Comparison of ENCODE assay signal across 16 cellular contexts in genomic region chr2:219296631-219297391, GRCh38. TPM values are rescaled to one million over a fixed set of nuclear protein-coding genes. Genes with fewer than 3 reads are reported as not detected.
DNase-seq lines count a peak whose midpoint lies in the region; ATAC-seq and TF ChIP-seq lines count a peak whose summit lies in the region.
"Had no signal": no experiment of that assay in that cellular context is flagged by ENCODE, and none has a peak within 500 bp of the region (broad histone marks: within the 10 kb centered on the region; RNA-seq: fewer than 3 reads in every experiment).

No MANE protein-coding gene starts in this region.

- H3K4me3 ChIP-seq in Jurkat, Clone E6-1 (ENCODE audit: low read length): no peak overlapping the region
- H3K4me3 ChIP-seq in lower leg skin (ENCODE audit: low read depth, poor library complexity, severe bottlenecking) (no peak overlapping the region), spleen (no peak overlapping the region)
- H3K4me3 ChIP-seq: BLaER1 had no signal

- intact Hi-C loops in lower leg skin (cut with DNase I; ENCODE audit: low total_unique reads) (loop anchor here (5.0 kb wide), 1 partner anchor 135 kb away; the partner anchor contains the start of gene NHEJ1), spleen (cut with DNase I; ENCODE audit: low total_unique reads) (no loop called here)

- no peak for ATAC-seq in activated CD4-positive, CD25-positive, alpha-beta regulatory T cell treated with anti-CD3 and anti-CD28 coated beads, Interleukin-2, amount 50 U/mL, for 24 hours
- ATAC-seq in stimulated activated naive B cell treated with anti-CD40 and anti-IgM and Interleukin-4, amounts not matched to agents 10 μg/mL and 1 μg/mL and 100 μg/mL, for 72 hours (replicated peaks): no peak
- ATAC-seq: PC-3 had no signal

- H3K27ac Mint-ChIP-seq in endothelial cell (ENCODE audit: unreplicated experiment) (no peak overlapping the region), chondrocyte (ENCODE audit: unreplicated experiment) (no peak overlapping the region)
- no peak overlapping the region for H3K27ac Mint-ChIP-seq in stimulated activated naive B cell treated with anti-CD40 and anti-IgM and Interleukin-4, amounts not matched to agents 10 μg/mL and 1 μg/mL and 100 μg/mL, for 72 hours

- H3K9me3 ChIP-seq in spleen: no peaks in the 10 kb centered on the region
- H3K9me3 ChIP-seq: BLaER1 had no signal

- peaks cover 0 to 26% (median 18%) of the 10 kb centered on the region in 6 donors for H3K4me1 ChIP-seq in spleen

- no peak for TF ChIP-seq POLR2A in lower leg skin (IDR thresholded peaks at IDR 0.05)
- no peak for TF ChIP-seq POLR2A in spleen (IDR thresholded peaks at IDR 0.05)

- H3K36me3 Mint-ChIP-seq in endothelial cell (ENCODE audit: low read depth, unreplicated experiment): peaks cover 4% of the 10 kb centered on the region
- H3K36me3 Mint-ChIP-seq in stimulated activated naive B cell treated with anti-CD40 and anti-IgM and Interleukin-4, amounts not matched to agents 10 μg/mL and 1 μg/mL and 100 μg/mL, for 72 hours: no peaks in the 10 kb centered on the region
- H3K36me3 Mint-ChIP-seq in chondrocyte (ENCODE audit: low read depth): no peaks in the 10 kb centered on the region

- H3K27ac ChIP-seq in spleen: no peak overlapping the region
- H3K27ac ChIP-seq: 22Rv1, BLaER1 had no signal

- H3K4me1 Mint-ChIP-seq in endothelial cell (ENCODE audit: unreplicated experiment): peaks cover 6% of the 10 kb centered on the region
- H3K4me1 Mint-ChIP-seq in stimulated activated naive B cell treated with anti-CD40 and anti-IgM and Interleukin-4, amounts not matched to agents 10 μg/mL and 1 μg/mL and 100 μg/mL, for 72 hours: peaks cover 14 to 17% of the 10 kb centered on the region in 2 donors
- peaks cover 15% of the 10 kb centered on the region for H3K4me1 Mint-ChIP-seq in chondrocyte (ENCODE audit: low read depth)

- peak; percentile 30 for DNase-seq in activated CD4-positive, CD25-positive, alpha-beta regulatory T cell treated with anti-CD3 and anti-CD28 coated beads, Interleukin-2, amount 50 U/mL, for 72 hours
- DNase-seq in Jurkat, Clone E6-1 (ENCODE audit: low read depth, low spot score): peak; percentile 41
- DNase-seq in lower leg skin (ENCODE audit: low spot score in 2 of 2) (peak; percentile 12 to 83), spleen (peak; percentile 76), endothelial cell (ENCODE audit: low spot score) (no peak), chondrocyte (ENCODE audit: low spot score) (no peak)
- DNase-seq in stimulated activated naive B cell treated with anti-CD40 and anti-IgM and Interleukin-4, amounts not matched to agents 10 μg/mL and 1 μg/mL and 100 μg/mL, for 72 hours: no peak
- DNase-seq: EL, HCEC 1CT, NCI-H1436 treated with DMSO at 0.1 percent for 48 hours, NCI-H345, NCI-H526 treated with DMSO at 0.1 percent for 48 hours, PC-3 had no signal

- no peak for TF ChIP-seq CTCF in lower leg skin (IDR thresholded peaks at IDR 0.05)
- no peak for TF ChIP-seq CTCF in spleen (IDR thresholded peaks at IDR 0.05 in 8 of 11, conservative IDR thresholded peaks at IDR 0.05 in 3 of 11)
- no peak for TF ChIP-seq CTCF in endothelial cell (IDR thresholded peaks at IDR 0.05; ENCODE audit: unreplicated experiment)
- TF ChIP-seq CTCF in chondrocyte (IDR thresholded peaks at IDR 0.05): no peak

- H3K9me3 Mint-ChIP-seq in endothelial cell (ENCODE audit: unreplicated experiment) (peaks cover 4% of the 10 kb centered on the region), chondrocyte (ENCODE audit: low read depth) (no peaks in the 10 kb centered on the region)
- no peaks in the 10 kb centered on the region for H3K9me3 Mint-ChIP-seq in stimulated activated naive B cell treated with anti-CD40 and anti-IgM and Interleukin-4, amounts not matched to agents 10 μg/mL and 1 μg/mL and 100 μg/mL, for 72 hours

- H3K27me3 Mint-ChIP-seq in endothelial cell (ENCODE audit: unreplicated experiment) (peaks cover 10% of the 10 kb centered on the region), chondrocyte (ENCODE audit: low read depth) (peaks cover 18% of the 10 kb centered on the region)
- peaks cover 19 to 22% of the 10 kb centered on the region in 2 donors for H3K27me3 Mint-ChIP-seq in stimulated activated naive B cell treated with anti-CD40 and anti-IgM and Interleukin-4, amounts not matched to agents 10 μg/mL and 1 μg/mL and 100 μg/mL, for 72 hours

- H3K36me3 ChIP-seq in spleen: no peaks in the 10 kb centered on the region
- H3K36me3 ChIP-seq: BLaER1 had no signal

- H3K4me3 Mint-ChIP-seq in endothelial cell (ENCODE audit: unreplicated experiment) (no peak overlapping the region), chondrocyte (ENCODE audit: unreplicated experiment) (no peak overlapping the region)
- no peak overlapping the region for H3K4me3 Mint-ChIP-seq in stimulated activated naive B cell treated with anti-CD40 and anti-IgM and Interleukin-4, amounts not matched to agents 10 μg/mL and 1 μg/mL and 100 μg/mL, for 72 hours

- peaks cover 0 to 38% (median 4%) of the 10 kb centered on the region in 7 donors for H3K27me3 ChIP-seq in spleen (replicated peaks in 1 of 7)

- WGBS in lower leg skin, 2 donors: 85 to 92% methylated on average over 23 to 25 of the region's 25 CpGs
- WGBS in spleen, 5 donors: 82 to 85% (median 85%) methylated on average over 14 to 25 of the region's 25 CpGs

RNA-seq across cellular contexts. Expression of gene PTPRN, which starts 12.4 kb away (rescaled TPM):
- polyA plus RNA-seq in Jurkat, Clone E6-1 (2012; ENCODE audit: insufficient read depth, insufficient read length): not detected
- under 1 TPM in 1 of 4 donors, not detected in 3; 0.23 TPM for total RNA-seq in lower leg skin
- total RNA-seq in spleen: not detected
- polyA plus RNA-seq in spleen: under 1 TPM in 2 of 3 donors, not detected in 1; 0.06 to 0.12 TPM
- 1.1 TPM for total RNA-seq in endothelial cell (ENCODE audit: unreplicated experiment)
- total RNA-seq in chondrocyte: 0.67 to 0.87 TPM (median 0.80 TPM) in 3 replicates

RNA-seq across cellular contexts. Expression of gene DNAJB2, which starts 17.6 kb away (rescaled TPM):
- polyA plus RNA-seq in Jurkat, Clone E6-1 (2012; ENCODE audit: insufficient read depth, insufficient read length): 22.2 TPM
- 100 to 1,000 TPM; 125 to 152 (median 140) TPM for total RNA-seq in lower leg skin
- total RNA-seq in spleen: 10 to 100 TPM; 35.0 to 64.4 (median 54.0) TPM
- polyA plus RNA-seq in spleen: 10 to 100 TPM; 31.4 to 67.2 (median 43.2) TPM
- 64.3 TPM for total RNA-seq in endothelial cell (ENCODE audit: unreplicated experiment)
- total RNA-seq in chondrocyte: 50.7 to 55.6 TPM (median 55.0 TPM) in 3 replicates

RNA-seq across cellular contexts. Expression of gene RESP18, which starts 35.7 kb away (rescaled TPM):
- not detected for polyA plus RNA-seq in Jurkat, Clone E6-1 (2012; ENCODE audit: insufficient read depth, insufficient read length)
- total RNA-seq in lower leg skin (not detected), spleen (under 1 TPM in 1 of 7 donors, not detected in 6; 0.83 TPM), endothelial cell (ENCODE audit: unreplicated experiment) (not detected), chondrocyte (not detected in 3 replicates)
- polyA plus RNA-seq in spleen: not detected
- total RNA-seq: PC-3 had no signal

RNA-seq across cellular contexts. Expression of gene TUBA4A, which starts 43.1 kb away (rescaled TPM):
- polyA plus RNA-seq in Jurkat, Clone E6-1 (2012; ENCODE audit: insufficient read depth, insufficient read length): 8.2 TPM
- total RNA-seq in lower leg skin: 100 to 1,000 TPM; 181 to 522 (median 240) TPM
- 100 to 1,000 TPM in 1 of 7 donors, 10 to 100 TPM in 6; 60.2 to 120 (median 73.4) TPM for total RNA-seq in spleen
- 10 to 100 TPM; 70.6 to 89.2 (median 73.4) TPM for polyA plus RNA-seq in spleen
- total RNA-seq in endothelial cell (ENCODE audit: unreplicated experiment): 18.7 TPM
- 9.4 to 19.7 TPM (median 11.5 TPM) in 3 replicates for total RNA-seq in chondrocyte

RNA-seq across cellular contexts. Expression of gene TUBA4B, which starts 43.8 kb away (rescaled TPM):
- polyA plus RNA-seq in Jurkat, Clone E6-1 (2012; ENCODE audit: insufficient read depth, insufficient read length): not detected
- total RNA-seq in lower leg skin: not detected
- not detected for total RNA-seq in spleen
- polyA plus RNA-seq in spleen: not detected
- total RNA-seq in endothelial cell (ENCODE audit: unreplicated experiment): not detected
- total RNA-seq in chondrocyte: not detected in 3 replicates
- total RNA-seq: PC-3 had no signal

Comparison
In these comparisons a context has a peak if more than half of its experiments do, and no peak if none do; other contexts are left out.
1. DNase-seq: peak in activated CD4-positive, CD25-positive, alpha-beta regulatory T cell treated with anti-CD3 and anti-CD28 coated beads, Interleukin-2, amount 50 U/mL, for 72 hours (single experiment), Jurkat, Clone E6-1 (single experiment), lower leg skin (2 of 2) and spleen (single experiment); none in endothelial cell (single experiment), stimulated activated naive B cell treated with anti-CD40 and anti-IgM and Interleukin-4, amounts not matched to agents 10 μg/mL and 1 μg/mL and 100 μg/mL, for 72 hours (single experiment) and chondrocyte (single experiment).